13 cellular contexts compared by ENCODE assay signal in genomic region chr6:27214126-27214601, GRCh38. TPM values are rescaled to one million over a fixed set of nuclear protein-coding genes. Genes with fewer than 3 reads are reported as not detected.
A peak's percentile ranks its signal among the peaks of the same experiment; 100 is the strongest.
DNase-seq lines count a peak whose midpoint lies in the region; FAIRE-seq and TF ChIP-seq lines count a peak whose summit lies in the region.
"Had no signal": no experiment of that assay in that cellular context is flagged by ENCODE, and none has a peak within 500 bp of the region (broad histone marks: within the 10 kb centered on the region; RNA-seq: fewer than 3 reads in every experiment).

No MANE protein-coding gene starts in this region.

- H3K4ac ChIP-seq in trophoblast cell (ENCODE audit: low read depth, low read length) = no peak overlapping the region

- H3K14ac ChIP-seq in trophoblast cell (ENCODE audit: low read length) = no peak overlapping the region

- no peak for TF ChIP-seq CTCF in endothelial cell (IDR thresholded peaks at IDR 0.05; ENCODE audit: unreplicated experiment)
- no peak for TF ChIP-seq CTCF in kidney (IDR thresholded peaks at IDR 0.05; ENCODE audit: borderline replicate concordance, extremely low read depth, insufficient read depth)

- H3K9ac ChIP-seq in NT2/D1 (ENCODE audit: insufficient read length, low read depth) = no peak overlapping the region
- H3K9ac ChIP-seq in trophoblast cell (ENCODE audit: low read length) = no peak overlapping the region
- H3K9ac ChIP-seq in kidney (ENCODE audit: low read length in 2 of 2) = no peak overlapping the region
- H3K9ac ChIP-seq: parathyroid adenoma had no signal

- FAIRE-seq in kidney (lab: Jason Lieb, UNC) = no peak
- FAIRE-seq: islet of Langerhans had no signal

- H3K36me3 ChIP-seq in NT2/D1 (ENCODE audit: insufficient read depth, insufficient read length, low read length) = no peaks in the 10 kb centered on the region
- H3K36me3 ChIP-seq in trophoblast cell (ENCODE audit: control insufficient read depth in 1 of 2, insufficient read depth in 2 of 2, low read length in 2 of 2) = no peaks in the 10 kb centered on the region
- H3K36me3 ChIP-seq in kidney (ENCODE audit: control insufficient read depth in 1 of 2, insufficient read depth in 2 of 2, low read length in 2 of 2) = no peaks in the 10 kb centered on the region
- H3K36me3 ChIP-seq: thyroid gland had no signal

- WGBS in trophoblast cell (ENCODE audit: extremely low coverage, insufficient coverage, insufficient read length) = no CpG with 5 or more reads among the region's 19 CpGs

- H2BK120ac ChIP-seq in trophoblast cell (ENCODE audit: insufficient read depth, low read length, poor library complexity) = no peak overlapping the region

- no peak overlapping the region for H4K8ac ChIP-seq in trophoblast cell (ENCODE audit: low read depth, low read length)

- peaks cover 10% of the 10 kb centered on the region for H3K4me1 Mint-ChIP-seq in T-helper 2 cell treated with Interferon-gamma antibody and Interleukin-4, amounts not matched to agents 5 μg/mL and 100 μg/mL, for 36 hours (ENCODE audit: low read depth)
- peaks cover 10% of the 10 kb centered on the region for H3K4me1 Mint-ChIP-seq in endothelial cell (ENCODE audit: unreplicated experiment)

- intact Hi-C loops in kidney (cut with DNase I) = no loop called here

- H3K27ac Mint-ChIP-seq in T-helper 2 cell treated with Interferon-gamma antibody and Interleukin-4, amounts not matched to agents 5 μg/mL and 100 μg/mL, for 36 hours = no peak overlapping the region
- no peak overlapping the region for H3K27ac Mint-ChIP-seq in endothelial cell (ENCODE audit: unreplicated experiment)

- peak overlapping the region; percentile 83 for H4K12ac ChIP-seq in trophoblast cell (ENCODE audit: low read depth, low read length)

- peaks cover 2% of the 10 kb centered on the region for H3K36me3 Mint-ChIP-seq in T-helper 2 cell treated with Interferon-gamma antibody and Interleukin-4, amounts not matched to agents 5 μg/mL and 100 μg/mL, for 36 hours (ENCODE audit: low read depth)
- H3K36me3 Mint-ChIP-seq in endothelial cell (ENCODE audit: low read depth, unreplicated experiment) = no peaks in the 10 kb centered on the region

- peaks cover 24% of the 10 kb centered on the region for H3K27me3 Mint-ChIP-seq in T-helper 2 cell treated with Interferon-gamma antibody and Interleukin-4, amounts not matched to agents 5 μg/mL and 100 μg/mL, for 36 hours (ENCODE audit: low read depth)
- no peaks in the 10 kb centered on the region for H3K27me3 Mint-ChIP-seq in endothelial cell (ENCODE audit: unreplicated experiment)

- peak overlapping the region; percentile 80 for H3K4me3 Mint-ChIP-seq in T-helper 2 cell treated with Interferon-gamma antibody and Interleukin-4, amounts not matched to agents 5 μg/mL and 100 μg/mL, for 36 hours
- peak overlapping the region; percentile 80 for H3K4me3 Mint-ChIP-seq in endothelial cell (ENCODE audit: unreplicated experiment)

- H2AFZ ChIP-seq in trophoblast cell (ENCODE audit: insufficient read depth, low read length, poor library complexity) = no peak overlapping the region
- H2AFZ ChIP-seq: parathyroid adenoma had no signal

- peaks cover 1% of the 10 kb centered on the region for H3K79me1 ChIP-seq in trophoblast cell (ENCODE audit: low read length)

- H3K27ac ChIP-seq in trophoblast cell (ENCODE audit: low read depth, low read length) (no peak overlapping the region), kidney (ENCODE audit: low read depth in 2 of 2, low read length in 2 of 2) (no peak overlapping the region)
- H3K27ac ChIP-seq: parathyroid adenoma, thyroid gland had no signal

- H2BK5ac ChIP-seq in trophoblast cell (ENCODE audit: low read depth, low read length, poor library complexity) = no peak overlapping the region

- H3K9me3 ChIP-seq in NT2/D1 (ENCODE audit: insufficient read depth, low read length) (no peaks in the 10 kb centered on the region), trophoblast cell (ENCODE audit: insufficient read depth, low read depth, low read length) (no peaks in the 10 kb centered on the region), kidney (ENCODE audit: control insufficient read depth in 1 of 2, low read length in 2 of 2) (peaks cover 0 to 7% of the 10 kb centered on the region in 2 donors)
- H3K9me3 ChIP-seq: thyroid gland had no signal

- H3K23ac ChIP-seq in trophoblast cell (ENCODE audit: low read length) = no peak overlapping the region

- peaks cover 2% of the 10 kb centered on the region for H3K79me2 ChIP-seq in trophoblast cell (ENCODE audit: control insufficient read depth, insufficient read depth, low read length, poor library complexity)
- H3K79me2 ChIP-seq: parathyroid adenoma had no signal

- no peak overlapping the region for H2AK5ac ChIP-seq in trophoblast cell (ENCODE audit: low read length)

- no peak overlapping the region for H4K91ac ChIP-seq in trophoblast cell (ENCODE audit: low read depth, low read length)

- H3K4me3 ChIP-seq in NT2/D1 (ENCODE audit: insufficient read length, low read depth) = peak overlapping the region; percentile 52
- peak overlapping the region; percentile 69 for H3K4me3 ChIP-seq in trophoblast cell (ENCODE audit: low read depth, low read length)
- no peak overlapping the region for H3K4me3 ChIP-seq in kidney (ENCODE audit: low read length in 2 of 2)
- H3K4me3 ChIP-seq: thyroid gland had no signal

- H2BK12ac ChIP-seq in trophoblast cell (ENCODE audit: low read length) = no peak overlapping the region

- H3K18ac ChIP-seq in trophoblast cell (ENCODE audit: low read length) = no peak overlapping the region

- DNase-seq in T-helper 2 cell treated with Interferon-gamma antibody and Interleukin-4, amounts not matched to agents 5 μg/mL and 100 μg/mL, for 36 hours (ENCODE audit: low spot score) = no peak
- DNase-seq in T-helper 2 cell (no peak), NT2/D1 (ENCODE audit: low read depth, low spot score) (no peak), endothelial cell (ENCODE audit: low spot score) (no peak), trophoblast cell (peak in 1 of 2 donors; percentile 22), NCI-H774 (lab: John Stamatoyannopoulos, UW) (no peak), NCI-H524 (lab: John Stamatoyannopoulos, UW) (no peak), kidney (no peak)
- DNase-seq: activated gamma-delta T cell treated with Interleukin-2 at 50 U/mL for 16 hours, NCI-H1048, thyroid gland had no signal

- no peaks in the 10 kb centered on the region for H3K4me1 ChIP-seq in NT2/D1 (ENCODE audit: insufficient read depth, insufficient read length)
- H3K4me1 ChIP-seq in trophoblast cell (ENCODE audit: control insufficient read depth in 1 of 2, insufficient read depth in 2 of 2, low read length in 2 of 2) = peaks cover 1 to 2% of the 10 kb centered on the region in 2 experiments
- H3K4me1 ChIP-seq in kidney (ENCODE audit: control insufficient read depth in 1 of 2, insufficient read depth in 1 of 2, low read depth in 1 of 2, low read length in 2 of 2) = no peaks in the 10 kb centered on the region
- H3K4me1 ChIP-seq: parathyroid adenoma, thyroid gland had no signal

- H3K4me2 ChIP-seq in trophoblast cell (ENCODE audit: low read length) = peak overlapping the region; percentile 62

- peaks cover 9% of the 10 kb centered on the region for H3K9me3 Mint-ChIP-seq in T-helper 2 cell treated with Interferon-gamma antibody and Interleukin-4, amounts not matched to agents 5 μg/mL and 100 μg/mL, for 36 hours
- no peaks in the 10 kb centered on the region for H3K9me3 Mint-ChIP-seq in endothelial cell (ENCODE audit: unreplicated experiment)

- H3K27me3 ChIP-seq in NT2/D1 (ENCODE audit: insufficient read depth, insufficient read length) (no peaks in the 10 kb centered on the region), trophoblast cell (ENCODE audit: insufficient read depth, low read length) (no peaks in the 10 kb centered on the region)

RNA-seq across cellular contexts. Expression of gene PRSS16, which starts 33.3 kb away (rescaled TPM):
- total RNA-seq in endothelial cell (ENCODE audit: unreplicated experiment) = 6.1 TPM
- 10.0 and 10.1 TPM in 2 replicates for polyA plus RNA-seq in trophoblast cell (2013)
- 11.2 TPM for total RNA-seq in kidney
- 5.1 TPM for polyA plus RNA-seq in kidney (ENCODE audit: insufficient read depth, low read depth, low replicate concordance)

Comparison
In these comparisons a context has a peak if more than half of its experiments do, and no peak if none do; other contexts are left out.
1. H3K4me3 ChIP-seq: peak in NT2/D1 (single experiment) and trophoblast cell (single experiment); none in kidney (0 of 2).